In the genomic region with DNA sequence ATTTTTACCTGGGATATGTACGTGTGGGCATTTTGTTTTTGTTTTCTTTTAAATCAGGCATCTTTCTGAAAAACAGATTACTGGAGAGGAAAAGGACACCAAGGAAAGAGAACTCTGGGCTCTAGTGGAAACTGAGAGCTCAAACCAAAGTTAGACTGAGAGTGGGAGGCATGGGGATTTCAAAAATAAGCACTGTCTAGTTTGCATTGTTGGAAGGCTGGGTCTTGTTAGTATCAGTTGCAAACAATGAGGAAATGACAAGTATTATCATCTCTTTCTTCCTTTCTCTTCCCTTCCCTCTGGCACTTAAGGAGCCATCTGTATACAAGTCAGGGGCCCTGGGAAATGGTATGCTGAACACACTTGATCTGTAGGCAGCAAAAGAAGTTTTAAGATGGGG, we compare ENCODE assay signal across 31 cellular contexts. TPM values are rescaled to one million over a fixed set of nuclear protein-coding genes. Genes with fewer than 3 reads are reported as not detected.
"Had no signal": no experiment of that assay in that cellular context is flagged by ENCODE, and none has a peak within 500 bp of the region (broad histone marks: within the 10 kb centered on the region; RNA-seq: fewer than 3 reads in every experiment).

No MANE protein-coding gene starts in this region.

- H3K27ac Mint-ChIP-seq: activated CD4-positive, alpha-beta memory T cell treated with anti-CD3 and anti-CD28 coated beads for 36 hours; activated CD4-positive, alpha-beta T cell treated with anti-CD3 and anti-CD28 coated beads for 36 hours; activated CD4-positive, alpha-beta T cell treated with anti-CD3 and anti-CD28 coated beads, Interleukin-2, amount 10 ng/mL, durations not matched to agents 24 days and 14 days; activated CD8-positive, alpha-beta memory T cell treated with anti-CD3 and anti-CD28 coated beads, Interleukin-2, amount 10 ng/mL, durations not matched to agents 7 days and 5 days; activated CD8-positive, alpha-beta T cell treated with anti-CD3 and anti-CD28 coated beads, Interleukin-2, amount 10 ng/mL, durations not matched to agents 7 days and 5 days; activated naive CD4-positive, alpha-beta T cell treated with anti-CD3 and anti-CD28 coated beads for 36 hours; activated naive CD4-positive, alpha-beta T cell treated with anti-CD3 and anti-CD28 coated beads, Interleukin-2, amount 50 U/mL, for 24 hours; activated naive CD8-positive, alpha-beta T cell treated with anti-CD3 and anti-CD28 coated beads, Interleukin-2, amount 10 ng/mL, durations not matched to agents 7 days and 5 days; activated T-cell treated with anti-CD3 and anti-CD28 coated beads, Interleukin-2, amount 50 U/mL, for 72 hours; effector memory CD8-positive, alpha-beta T cell had no signal

- H3K4me1 Mint-ChIP-seq: activated CD4-positive, alpha-beta T cell treated with anti-CD3 and anti-CD28 coated beads for 36 hours; activated CD4-positive, alpha-beta T cell treated with anti-CD3 and anti-CD28 coated beads, Interleukin-2, amount 10 ng/mL, durations not matched to agents 24 days and 14 days; activated CD8-positive, alpha-beta memory T cell treated with anti-CD3 and anti-CD28 coated beads, Interleukin-2, amount 10 ng/mL, durations not matched to agents 7 days and 5 days; activated naive CD4-positive, alpha-beta T cell treated with anti-CD3 and anti-CD28 coated beads, Interleukin-2, amount 50 U/mL, for 24 hours; activated naive CD8-positive, alpha-beta T cell treated with anti-CD3 and anti-CD28 coated beads, Interleukin-2, amount 10 ng/mL, durations not matched to agents 7 days and 5 days had no signal

- DNase-seq: activated CD4-positive, alpha-beta memory T cell treated with anti-CD3 and anti-CD28 coated beads for 36 hours; activated CD4-positive, alpha-beta T cell treated with anti-CD3 and anti-CD28 coated beads for 36 hours; activated CD4-positive, alpha-beta T cell treated with anti-CD3 and anti-CD28 coated beads, Interleukin-2, amount 10 ng/mL, durations not matched to agents 24 days and 14 days; activated CD4-positive, CD25-positive, alpha-beta regulatory T cell; activated CD4-positive, CD25-positive, alpha-beta regulatory T cell treated with anti-CD3 and anti-CD28 coated beads, Interleukin-2, amount 50 U/mL, for 72 hours; activated CD8-positive, alpha-beta memory T cell treated with anti-CD3 and anti-CD28 coated beads, Interleukin-2, amount 10 ng/mL, durations not matched to agents 7 days and 5 days; activated CD8-positive, alpha-beta memory T cell treated with anti-CD3 and anti-CD28 coated beads, Interleukin-2, amount 50 U/mL, for 4 hours; activated CD8-positive, alpha-beta T cell treated with anti-CD3 and anti-CD28 coated beads, Interleukin-2, amount 10 ng/mL, durations not matched to agents 7 days and 5 days; activated gamma-delta T cell; activated naive CD4-positive, alpha-beta T cell treated with anti-CD3 and anti-CD28 coated beads for 36 hours; activated naive CD8-positive, alpha-beta T cell treated with anti-CD3 and anti-CD28 coated beads, Interleukin-2, amount 10 ng/mL, durations not matched to agents 7 days and 5 days; activated T-cell treated with anti-CD3 and anti-CD28 coated beads, Interleukin-2, amount 50 U/mL, for 1 hour; activated T-cell treated with anti-CD3 and anti-CD28 coated beads, Interleukin-2, amount 50 U/mL, for 72 hours; caudate nucleus; cortex of kidney; dermis blood vessel endothelial cell; effector CD4-positive, alpha-beta T cell; effector memory CD8-positive, alpha-beta T cell; erythroblast; foreskin keratinocyte; gastrocnemius medialis; glutamatergic neuron; heart left ventricle; T-helper 2 cell had no signal

- H3K4me3 Mint-ChIP-seq: activated CD4-positive, alpha-beta memory T cell treated with anti-CD3 and anti-CD28 coated beads for 36 hours; activated CD4-positive, alpha-beta T cell treated with anti-CD3 and anti-CD28 coated beads for 36 hours; activated CD4-positive, alpha-beta T cell treated with anti-CD3 and anti-CD28 coated beads, Interleukin-2, amount 10 ng/mL, durations not matched to agents 24 days and 14 days; activated CD8-positive, alpha-beta memory T cell treated with anti-CD3 and anti-CD28 coated beads, Interleukin-2, amount 10 ng/mL, durations not matched to agents 7 days and 5 days; activated CD8-positive, alpha-beta T cell treated with anti-CD3 and anti-CD28 coated beads, Interleukin-2, amount 10 ng/mL, durations not matched to agents 7 days and 5 days; activated naive CD4-positive, alpha-beta T cell treated with anti-CD3 and anti-CD28 coated beads for 36 hours; activated naive CD4-positive, alpha-beta T cell treated with anti-CD3 and anti-CD28 coated beads, Interleukin-2, amount 50 U/mL, for 24 hours; activated naive CD8-positive, alpha-beta T cell treated with anti-CD3 and anti-CD28 coated beads, Interleukin-2, amount 10 ng/mL, durations not matched to agents 7 days and 5 days; activated T-cell treated with anti-CD3 and anti-CD28 coated beads, Interleukin-2, amount 50 U/mL, for 72 hours; effector memory CD8-positive, alpha-beta T cell had no signal

- H3K27me3 ChIP-seq: esophagus muscularis mucosa, foreskin keratinocyte, gastrocnemius medialis, heart left ventricle had no signal

- ATAC-seq: activated CD4-positive, alpha-beta T cell treated with anti-CD3 and anti-CD28 coated beads for 36 hours; activated CD8-positive, alpha-beta memory T cell treated with anti-CD3 and anti-CD28 coated beads, Interleukin-2, amount 10 ng/mL, durations not matched to agents 7 days and 5 days; activated CD8-positive, alpha-beta T cell treated with anti-CD3 and anti-CD28 coated beads, Interleukin-2, amount 10 ng/mL, durations not matched to agents 7 days and 5 days; activated T-cell treated with anti-CD3 and anti-CD28 coated beads, Interleukin-2, amount 50 U/mL, for 72 hours; effector memory CD8-positive, alpha-beta T cell; foreskin keratinocyte; gastrocnemius medialis; heart left ventricle had no signal

- H3K9me3 Mint-ChIP-seq: activated CD4-positive, alpha-beta memory T cell treated with anti-CD3 and anti-CD28 coated beads for 36 hours; activated CD4-positive, alpha-beta T cell treated with anti-CD3 and anti-CD28 coated beads, Interleukin-2, amount 10 ng/mL, durations not matched to agents 24 days and 14 days; activated naive CD8-positive, alpha-beta T cell treated with anti-CD3 and anti-CD28 coated beads, Interleukin-2, amount 10 ng/mL, durations not matched to agents 7 days and 5 days; effector memory CD8-positive, alpha-beta T cell had no signal

- FAIRE-seq: astrocyte, colon had no signal

- H3K27ac ChIP-seq: esophagus muscularis mucosa, foreskin keratinocyte, gastrocnemius medialis, heart left ventricle had no signal

- H3K4me1 ChIP-seq: esophagus muscularis mucosa, foreskin keratinocyte, gastrocnemius medialis, heart left ventricle had no signal

- H3K4me3 ChIP-seq: esophagus muscularis mucosa, gastrocnemius medialis, heart left ventricle had no signal

- H3K36me3 ChIP-seq: esophagus muscularis mucosa, gastrocnemius medialis, heart left ventricle had no signal

- H3K36me3 Mint-ChIP-seq: activated CD4-positive, alpha-beta memory T cell treated with anti-CD3 and anti-CD28 coated beads for 36 hours; activated CD8-positive, alpha-beta memory T cell treated with anti-CD3 and anti-CD28 coated beads, Interleukin-2, amount 10 ng/mL, durations not matched to agents 7 days and 5 days; activated naive CD4-positive, alpha-beta T cell treated with anti-CD3 and anti-CD28 coated beads, Interleukin-2, amount 50 U/mL, for 24 hours; activated naive CD8-positive, alpha-beta T cell treated with anti-CD3 and anti-CD28 coated beads, Interleukin-2, amount 10 ng/mL, durations not matched to agents 7 days and 5 days had no signal

RNA-seq across cellular contexts. Expression of a gene that starts 48.1 kb away (rescaled TPM):
- total RNA-seq: activated CD4-positive, alpha-beta memory T cell treated with anti-CD3 and anti-CD28 coated beads for 36 hours; activated CD4-positive, alpha-beta T cell treated with anti-CD3 and anti-CD28 coated beads for 36 hours; activated CD4-positive, alpha-beta T cell treated with anti-CD3 and anti-CD28 coated beads, Interleukin-2, amount 10 ng/mL, durations not matched to agents 24 days and 14 days; activated CD8-positive, alpha-beta memory T cell treated with anti-CD3 and anti-CD28 coated beads for 36 hours; activated CD8-positive, alpha-beta memory T cell treated with anti-CD3 and anti-CD28 coated beads, Interleukin-2, amount 10 ng/mL, durations not matched to agents 7 days and 5 days; activated CD8-positive, alpha-beta T cell treated with anti-CD3 and anti-CD28 coated beads, Interleukin-2, amount 10 ng/mL, durations not matched to agents 7 days and 5 days; activated naive CD4-positive, alpha-beta T cell treated with anti-CD3 and anti-CD28 coated beads for 36 hours; activated naive CD8-positive, alpha-beta T cell treated with anti-CD3 and anti-CD28 coated beads, Interleukin-2, amount 10 ng/mL, durations not matched to agents 7 days and 5 days; astrocyte; chondrocyte; dermis blood vessel endothelial cell; esophagus muscularis mucosa; foreskin keratinocyte; gastrocnemius medialis; heart left ventricle; T-helper 1 cell treated with Interleukin-12 subunit alpha and Interleukin-12 subunit beta and Interleukin-4 antibody, amounts not matched to agents 30 ng/mL and 1 ng/mL, for 36 hours had no signal
- polyA plus RNA-seq: foreskin keratinocyte, heart left ventricle had no signal
